ENCODE assay signal across 10 cellular contexts in genomic region chrX:7115557-7115956, GRCh38. TPM values are rescaled to one million over a fixed set of nuclear protein-coding genes. Genes with fewer than 3 reads are reported as not detected.
DNase-seq lines count a peak whose midpoint lies in the region; ATAC-seq and TF ChIP-seq lines count a peak whose summit lies in the region.
"Had no signal": no experiment of that assay in that cellular context is flagged by ENCODE, and none has a peak within 500 bp of the region (broad histone marks: within the 10 kb centered on the region; RNA-seq: fewer than 3 reads in every experiment).

No MANE protein-coding gene starts in this region.

- peaks cover 5% of the 10 kb centered on the region for H3K36me3 Mint-ChIP-seq in activated naive CD4-positive, alpha-beta T cell treated with anti-CD3 and anti-CD28 coated beads for 36 hours (ENCODE audit: low read depth)

- TF ChIP-seq CTCF in testis (IDR thresholded peaks at IDR 0.05): no peak

- H3K4me3 Mint-ChIP-seq in activated naive CD4-positive, alpha-beta T cell treated with anti-CD3 and anti-CD28 coated beads for 36 hours: no peak overlapping the region
- no peak overlapping the region for H3K4me3 Mint-ChIP-seq in stimulated activated naive CD8-positive, alpha-beta T cell treated with anti-CD3 and anti-CD28 coated beads, Interleukin-15, amount 100 ng/mL, for 72 hours

- WGBS in testis, 2 donors: 50 to 53% methylated on average over 6 of the region's 6 CpGs

- H3K4me1 Mint-ChIP-seq in activated naive CD4-positive, alpha-beta T cell treated with anti-CD3 and anti-CD28 coated beads for 36 hours (ENCODE audit: low read depth): peaks cover 10% of the 10 kb centered on the region
- H3K4me1 Mint-ChIP-seq in stimulated activated naive CD8-positive, alpha-beta T cell treated with anti-CD3 and anti-CD28 coated beads, Interleukin-15, amount 100 ng/mL, for 72 hours: peaks cover 23% of the 10 kb centered on the region

- H3K27me3 ChIP-seq in testis: no peaks in the 10 kb centered on the region

- no peak overlapping the region for H3K27ac ChIP-seq in testis

- ATAC-seq in GM19372 (IDR thresholded peaks at IDR 0.05; ENCODE audit: low read depth, unreplicated experiment) (peak; percentile 45), HG02938 (IDR thresholded peaks at IDR 0.05; ENCODE audit: unreplicated experiment) (peak; percentile 68)
- no peak for ATAC-seq in stimulated activated naive CD8-positive, alpha-beta T cell treated with anti-CD3 and anti-CD28 coated beads, Interleukin-15, amount 100 ng/mL, for 72 hours

- no peaks in the 10 kb centered on the region for H3K4me1 ChIP-seq in testis

- TF ChIP-seq POLR2A in testis (IDR thresholded peaks at IDR 0.05): no peak

- CTCF ChIA-PET in activated naive CD4-positive, alpha-beta T cell treated with anti-CD3 and anti-CD28 coated beads for 36 hours (lab: Charles Lee): no interaction called here

- H3K4me3 ChIP-seq in testis: no peak overlapping the region

- H3K27me3 Mint-ChIP-seq in activated naive CD4-positive, alpha-beta T cell treated with anti-CD3 and anti-CD28 coated beads for 36 hours (ENCODE audit: low read depth): no peaks in the 10 kb centered on the region
- no peaks in the 10 kb centered on the region for H3K27me3 Mint-ChIP-seq in stimulated activated naive CD8-positive, alpha-beta T cell treated with anti-CD3 and anti-CD28 coated beads, Interleukin-15, amount 100 ng/mL, for 72 hours

- no peak overlapping the region for H3K27ac Mint-ChIP-seq in activated naive CD4-positive, alpha-beta T cell treated with anti-CD3 and anti-CD28 coated beads for 36 hours
- H3K27ac Mint-ChIP-seq in stimulated activated naive CD8-positive, alpha-beta T cell treated with anti-CD3 and anti-CD28 coated beads, Interleukin-15, amount 100 ng/mL, for 72 hours: no peak overlapping the region

- no peaks in the 10 kb centered on the region for H3K36me3 ChIP-seq in testis (ENCODE audit: low read depth, missing control alignments)

- intact Hi-C loops in testis (cut with DNase I; ENCODE audit: low total_unique reads): no loop called here
- intact Hi-C loops in activated naive CD4-positive, alpha-beta T cell treated with anti-CD3 and anti-CD28 coated beads for 36 hours (cut with micrococcal nuclease): no loop called here

- H3K9me3 Mint-ChIP-seq in activated naive CD4-positive, alpha-beta T cell treated with anti-CD3 and anti-CD28 coated beads for 36 hours: no peaks in the 10 kb centered on the region
- no peaks in the 10 kb centered on the region for H3K9me3 Mint-ChIP-seq in stimulated activated naive CD8-positive, alpha-beta T cell treated with anti-CD3 and anti-CD28 coated beads, Interleukin-15, amount 100 ng/mL, for 72 hours

- peak; percentile 53 for DNase-seq in NCI-H82 treated with DMSO at 0.1 percent for 48 hours (lab: John Stamatoyannopoulos, UW; ENCODE audit: unreplicated experiment)
- peak; percentile 15 for DNase-seq in testis
- DNase-seq in activated naive CD4-positive, alpha-beta T cell treated with anti-CD3 and anti-CD28 coated beads for 36 hours: no peak
- no peak for DNase-seq in activated CD4-positive, alpha-beta T cell treated with anti-CD3 and anti-CD28 coated beads for 48 hours
- DNase-seq in stimulated activated naive CD8-positive, alpha-beta T cell treated with anti-CD3 and anti-CD28 coated beads, Interleukin-15, amount 100 ng/mL, for 72 hours: no peak
- DNase-seq: activated T-cell treated with anti-CD3 and anti-CD28 coated beads for 4 hours, cortex of kidney, Kasumi-1 had no signal

- no peaks in the 10 kb centered on the region for H3K9me3 ChIP-seq in testis

RNA-seq across cellular contexts. Expression of gene STS, which starts 32.0 kb away (rescaled TPM):
- total RNA-seq in testis: 1 to 10 TPM; 3.5 to 5.0 TPM
- polyA plus RNA-seq in testis (ENCODE audit: insufficient read depth, low read depth, low replicate concordance): 4.6 TPM
- under 1 TPM; 0.32 to 0.38 TPM for total RNA-seq in activated naive CD4-positive, alpha-beta T cell treated with anti-CD3 and anti-CD28 coated beads for 36 hours

RNA-seq across cellular contexts. Expression of gene PUDP, which starts 32.4 kb away (rescaled TPM):
- total RNA-seq in testis: 10 to 100 TPM; 10.2 to 15.5 TPM
- 8.8 TPM for polyA plus RNA-seq in testis (ENCODE audit: insufficient read depth, low read depth, low replicate concordance)
- total RNA-seq in activated naive CD4-positive, alpha-beta T cell treated with anti-CD3 and anti-CD28 coated beads for 36 hours: 10 to 100 TPM; 10.7 to 13.6 TPM

Comparison
In these comparisons a context has a peak if more than half of its experiments do, and no peak if none do; other contexts are left out.
1. DNase-seq: peak in NCI-H82 treated with DMSO at 0.1 percent for 48 hours (single experiment) and testis (single experiment); none in activated naive CD4-positive, alpha-beta T cell treated with anti-CD3 and anti-CD28 coated beads for 36 hours (single experiment), activated CD4-positive, alpha-beta T cell treated with anti-CD3 and anti-CD28 coated beads for 48 hours (single experiment) and stimulated activated naive CD8-positive, alpha-beta T cell treated with anti-CD3 and anti-CD28 coated beads, Interleukin-15, amount 100 ng/mL, for 72 hours (0 of 2).